In genomic region chr11:78659326-78660319, GRCh38 we compare ENCODE assay signal across 14 cellular contexts.
DNase-seq lines count a peak whose midpoint lies in the region; TF ChIP-seq lines count a peak whose summit lies in the region.
"Had no signal": no experiment of that assay in that cellular context is flagged by ENCODE, and none has a peak within 500 bp of the region (broad histone marks: within the 10 kb centered on the region; RNA-seq: fewer than 3 reads in every experiment).

No MANE protein-coding gene starts in this region.

- H3K27ac ChIP-seq in epithelial cell of prostate (peak overlapping the region; percentile 41), prostate gland (no peak overlapping the region)
- H3K27ac ChIP-seq: esophagus muscularis mucosa had no signal

- no peak for TF ChIP-seq POLR2A in prostate gland (IDR thresholded peaks at IDR 0.05)

- 57% methylated on average over 11 of the region's 11 CpGs for WGBS in prostate gland

- H3K27me3 ChIP-seq in prostate gland (replicated peaks; ENCODE audit: insufficient read depth): no peaks in the 10 kb centered on the region
- H3K27me3 ChIP-seq: esophagus muscularis mucosa had no signal

- TF ChIP-seq CTCF in prostate gland (IDR thresholded peaks at IDR 0.05): no peak

- no peak overlapping the region for H3K4me3 ChIP-seq in prostate gland
- H3K4me3 ChIP-seq: esophagus muscularis mucosa had no signal

- no peaks in the 10 kb centered on the region for H3K36me3 ChIP-seq in prostate gland

- intact Hi-C loops in prostate gland (cut with DNase I): no loop called here

- DNase-seq in NCI-H1092 (lab: John Stamatoyannopoulos, UW) (peak; percentile 35), NCI-H446 treated with DMSO at 0.1 percent for 48 hours (lab: John Stamatoyannopoulos, UW) (peak; percentile 88), epithelial cell of prostate (ENCODE audit: low read depth, low spot score) (no peak), prostate gland (ENCODE audit: low spot score) (peak; percentile 61), hippocampal formation (lab: John Stamatoyannopoulos, UW) (no peak), NCI-H524 (lab: John Stamatoyannopoulos, UW) (no peak), anterior cingulate cortex (lab: John Stamatoyannopoulos, UW) (no peak)
- DNase-seq: activated CD4-positive, CD25-positive, alpha-beta regulatory T cell; dermis blood vessel endothelial cell; GF-D8; NCI-H2029 treated with DMSO at 0.1 percent for 48 hours; stimulated activated CD4-positive, alpha-beta T cell treated with anti-CD3 and anti-CD28 coated beads, Interleukin-4, amount 100 ng/mL, for 1 hour; T-helper 1 cell had no signal

- H3K9me3 ChIP-seq in prostate gland: no peaks in the 10 kb centered on the region
- H3K9me3 ChIP-seq: esophagus muscularis mucosa had no signal

- no peaks in the 10 kb centered on the region for H3K4me1 ChIP-seq in prostate gland (replicated peaks)
- H3K4me1 ChIP-seq: esophagus muscularis mucosa had no signal

Comparison
In these comparisons a context has a peak if more than half of its experiments do, and no peak if none do; other contexts are left out.
1. DNase-seq: peak in NCI-H1092 (single experiment), NCI-H446 treated with DMSO at 0.1 percent for 48 hours (single experiment) and prostate gland (single experiment); none in epithelial cell of prostate (single experiment), hippocampal formation (0 of 2), NCI-H524 (0 of 2) and anterior cingulate cortex (0 of 58).